Comparison of ENCODE assay signal across 8 cellular contexts in the genomic region with DNA sequence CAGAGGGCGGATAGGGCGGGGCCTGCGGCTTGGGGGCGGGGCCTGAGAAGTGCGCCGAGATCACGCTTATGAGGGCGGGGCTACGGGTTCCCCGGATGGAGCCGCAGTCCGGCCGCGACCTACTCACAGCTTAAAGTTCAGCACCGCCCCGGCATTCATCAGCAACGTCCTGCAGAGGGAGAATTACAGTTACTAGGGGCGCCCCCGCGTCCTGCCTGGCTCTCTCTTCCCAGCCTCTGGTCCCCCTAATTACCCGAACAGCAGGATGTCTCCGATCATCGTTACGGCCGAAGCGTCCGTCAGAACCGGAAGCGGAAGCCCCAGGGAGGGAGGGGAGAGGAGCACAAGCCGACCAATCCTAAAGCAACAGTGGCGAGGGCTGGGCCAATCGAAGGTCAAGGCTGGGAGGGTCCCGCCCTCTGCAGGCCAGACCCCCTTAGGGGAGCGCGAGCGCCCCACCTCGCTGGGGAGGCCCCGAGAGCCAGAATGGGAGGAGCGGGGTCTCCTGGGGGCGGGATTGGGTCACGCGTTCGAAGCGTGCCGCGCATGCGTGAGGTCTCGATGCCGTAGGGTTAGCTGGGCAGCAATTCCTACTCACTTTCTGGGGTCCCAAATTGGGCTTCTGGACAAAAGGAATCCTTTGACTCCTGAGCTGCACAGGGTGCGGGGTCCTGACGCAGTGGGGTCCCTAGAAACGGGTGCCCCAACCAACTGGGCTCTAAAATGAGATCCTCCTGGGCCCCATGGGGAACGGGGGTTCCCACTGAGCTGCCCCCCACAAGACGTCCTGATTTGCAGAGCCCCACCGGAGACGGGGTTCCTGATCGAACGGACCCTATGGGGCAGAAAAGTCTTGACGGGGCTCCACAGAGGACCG. TPM values are rescaled to one million over a fixed set of nuclear protein-coding genes. Genes with fewer than 3 reads are reported as not detected.
DNase-seq lines count a peak whose midpoint lies in the region; ATAC-seq and TF ChIP-seq lines count a peak whose summit lies in the region.

A gene (minus strand): TSS at position 313 of the 877 bp plus-strand sequence. CDS start 34 bp downstream, at position 279.

- no peaks in the 10 kb centered on the region for H3K27me3 ChIP-seq in mononuclear cell (ENCODE audit: insufficient read depth, low read length)

- peak; percentile 82 for ATAC-seq in GM21529 (IDR thresholded peaks at IDR 0.05; ENCODE audit: unreplicated experiment)

- peak within 1 kb of the TSS; percentile 95 to 100 (median 98) for H3K4me3 Mint-ChIP-seq in IgD-negative memory B cell

- no peaks in the 10 kb centered on the region for H3K27me3 Mint-ChIP-seq in IgD-negative memory B cell

- peaks cover 20 to 25% (median 20%) of the 10 kb centered on the region in 3 donors for H3K4me1 Mint-ChIP-seq in IgD-negative memory B cell

- H3K9me3 ChIP-seq in mononuclear cell (ENCODE audit: low read depth, low read length), result no peaks in the 10 kb centered on the region

- peaks cover 52% of the 10 kb centered on the region for H3K4me1 ChIP-seq in mononuclear cell (ENCODE audit: insufficient read depth, low read length)

- H3K27ac Mint-ChIP-seq in IgD-negative memory B cell, result peak within 1 kb of the TSS; percentile 47 to 99 (median 95)

- no peak for TF ChIP-seq CTCF in epithelial cell of esophagus (IDR thresholded peaks at IDR 0.05; ENCODE audit: insufficient read depth, low read depth, low read length, missing control alignments)

- H3K9me3 Mint-ChIP-seq in IgD-negative memory B cell, result no peaks in the 10 kb centered on the region

- DNase-seq in DMS153 (lab: John Stamatoyannopoulos, UW) (peak; percentile 97), OCI-M2 (lab: John Stamatoyannopoulos, UW; ENCODE audit: unreplicated experiment) (peak; percentile 99), activated T-cell treated with anti-CD3 and anti-CD28 coated beads for 4 hours (peak; percentile 96), epithelial cell of esophagus (ENCODE audit: low read depth) (peak; percentile 99)
- DNase-seq in stimulated activated CD8-positive, alpha-beta memory T cell treated with anti-CD3 and anti-CD28 coated beads, Interleukin-4, amount 100 ng/mL, for 1 hour (ENCODE audit: low read depth in 2 of 2, low spot score in 1 of 2), result peak; percentile 95 to 97

- H3K36me3 Mint-ChIP-seq in IgD-negative memory B cell, result no peaks in the 10 kb centered on the region

- H3K4me3 ChIP-seq in epithelial cell of esophagus (ENCODE audit: low read length) (peak within 1 kb of the TSS; percentile 77), mononuclear cell (ENCODE audit: low read length) (peak within 1 kb of the TSS; percentile 90)

RNA-seq across cellular contexts. Expression of the gene that starts here (rescaled TPM):
- polyA plus RNA-seq in IgD-negative memory B cell, result 87.3 TPM
- 32.6 TPM for total RNA-seq in mononuclear cell

Comparison
In these comparisons a context has a peak if more than half of its experiments do, and no peak if none do; other contexts are left out.
1. Peak in every context shown above with its lines: DNase-seq, ATAC-seq and H3K4me3 ChIP-seq.